Comparison of ENCODE assay signal across 18 cellular contexts in genomic region chr1:115324649-115325420, GRCh38. TPM values are rescaled to one million over a fixed set of nuclear protein-coding genes. Genes with fewer than 3 reads are reported as not detected.
DNase-seq lines count a peak whose midpoint lies in the region; ATAC-seq and TF ChIP-seq lines count a peak whose summit lies in the region.
"Had no signal": no experiment of that assay in that cellular context is flagged by ENCODE, and none has a peak within 500 bp of the region (broad histone marks: within the 10 kb centered on the region; RNA-seq: fewer than 3 reads in every experiment).

No MANE protein-coding gene starts in this region.

- no peak overlapping the region for H3K4me2 ChIP-seq in osteoblast (ENCODE audit: insufficient read depth, low read length)
- H3K4me2 ChIP-seq: BLaER1 treated with 17β-estradiol and CSF1 and Interleukin-3, amounts not matched to agents 10 nM and 100 nM; GM23338 had no signal

- POLR2A ChIA-PET in Caco-2 (lab: Charles Lee) = no interaction called here

- H3K27me3 ChIP-seq in Caco-2 (replicated peaks; ENCODE audit: control insufficient read depth, insufficient read depth, low read length) = no peaks in the 10 kb centered on the region
- no peaks in the 10 kb centered on the region for H3K27me3 ChIP-seq in osteoblast (ENCODE audit: insufficient read depth, low read length)
- H3K27me3 ChIP-seq in esophagus squamous epithelium = no peaks in the 10 kb centered on the region
- H3K27me3 ChIP-seq in ovary = no peaks in the 10 kb centered on the region
- H3K27me3 ChIP-seq: BLaER1 treated with 17β-estradiol and CSF1 and Interleukin-3, amounts not matched to agents 10 nM and 100 nM had no signal

- H3K4me1 ChIP-seq in Caco-2 (no peaks in the 10 kb centered on the region), osteoblast (ENCODE audit: insufficient read depth, low read length) (peaks cover 90% of the 10 kb centered on the region), esophagus squamous epithelium (peaks cover 0 to 2% (median 0%) of the 10 kb centered on the region in 3 donors), ovary (ENCODE audit: insufficient read depth) (peaks cover 24% of the 10 kb centered on the region)
- H3K4me1 ChIP-seq: BLaER1 treated with 17β-estradiol and CSF1 and Interleukin-3, amounts not matched to agents 10 nM and 100 nM had no signal

- no peak for TF ChIP-seq CTCF in Caco-2 (IDR thresholded peaks at IDR 0.05; ENCODE audit: insufficient read depth in 1 of 2, low read depth in 1 of 2, low read length in 1 of 2, severe bottlenecking in 1 of 2, unreplicated experiment in 1 of 2)
- no peak for TF ChIP-seq CTCF in chondrocyte (IDR thresholded peaks at IDR 0.05)
- no peak for TF ChIP-seq CTCF in osteoblast (IDR thresholded peaks at IDR 0.05; ENCODE audit: extremely low read depth, low read depth, low read length)
- no peak for TF ChIP-seq CTCF in esophagus squamous epithelium (IDR thresholded peaks at IDR 0.05)
- no peak for TF ChIP-seq CTCF in ovary (IDR thresholded peaks at IDR 0.05)

- no peaks in the 10 kb centered on the region for H4K20me1 ChIP-seq in osteoblast (ENCODE audit: insufficient read depth, low read length)
- H4K20me1 ChIP-seq: BLaER1 treated with 17β-estradiol and CSF1 and Interleukin-3, amounts not matched to agents 10 nM and 100 nM had no signal

- CTCF ChIA-PET in Caco-2 (lab: Charles Lee) = no interaction called here

- DNase-seq in Caco-2 = no peak
- DNase-seq in M059J (ENCODE audit: low read depth) = peak; percentile 91
- no peak for DNase-seq in chondrocyte (ENCODE audit: low spot score)
- no peak for DNase-seq in osteoblast (ENCODE audit: insufficient read length, low spot score, missing footprints)
- DNase-seq in esophagus squamous epithelium (lab: John Stamatoyannopoulos, UW) = no peak
- no peak for DNase-seq in ovary
- no peak for DNase-seq in T-helper 2 cell treated with Interferon-gamma antibody and Interleukin-4, amounts not matched to agents 5 μg/mL and 100 μg/mL, for 36 hours (ENCODE audit: low spot score)
- DNase-seq: DMS79, HCEC 1CT, NCI-H1092 treated with DMSO at 0.1 percent for 48 hours, NCI-H2081 treated with DMSO at 0.1 percent for 48 hours, NCI-H446 treated with DMSO at 0.1 percent for 48 hours, RPMI8226, SHP77 treated with DMSO at 0.1 percent for 48 hours had no signal

- H3K4me1 Mint-ChIP-seq in Caco-2 (ENCODE audit: low read depth, unreplicated experiment) (no peaks in the 10 kb centered on the region), chondrocyte (ENCODE audit: low read depth) (peaks cover 93% of the 10 kb centered on the region)
- no peaks in the 10 kb centered on the region for H3K4me1 Mint-ChIP-seq in T-helper 2 cell treated with Interferon-gamma antibody and Interleukin-4, amounts not matched to agents 5 μg/mL and 100 μg/mL, for 36 hours (ENCODE audit: low read depth)

- 83 to 86% methylated on average over 8 of the region's 8 CpGs for WGBS in esophagus squamous epithelium, 2 donors
- 90 to 95% (median 94%) methylated on average over 8 of the region's 8 CpGs for WGBS in ovary, 3 donors

- H3K9me3 Mint-ChIP-seq in Caco-2 (ENCODE audit: unreplicated experiment) (no peaks in the 10 kb centered on the region), chondrocyte (ENCODE audit: low read depth) (no peaks in the 10 kb centered on the region)
- no peaks in the 10 kb centered on the region for H3K9me3 Mint-ChIP-seq in T-helper 2 cell treated with Interferon-gamma antibody and Interleukin-4, amounts not matched to agents 5 μg/mL and 100 μg/mL, for 36 hours
- H3K9me3 Mint-ChIP-seq: GM23338 had no signal

- no peak for TF ChIP-seq EP300 in ovary (IDR thresholded peaks at IDR 0.05)

- no peak overlapping the region for H3K4me3 Mint-ChIP-seq in Caco-2 (ENCODE audit: unreplicated experiment)
- H3K4me3 Mint-ChIP-seq in chondrocyte (ENCODE audit: unreplicated experiment) = no peak overlapping the region
- no peak overlapping the region for H3K4me3 Mint-ChIP-seq in T-helper 2 cell treated with Interferon-gamma antibody and Interleukin-4, amounts not matched to agents 5 μg/mL and 100 μg/mL, for 36 hours
- H3K4me3 Mint-ChIP-seq: GM23338 had no signal

- H3K27ac Mint-ChIP-seq in Caco-2 (ENCODE audit: unreplicated experiment) = peak overlapping the region; percentile 26
- H3K27ac Mint-ChIP-seq in chondrocyte (ENCODE audit: unreplicated experiment) = peak overlapping the region; percentile 88
- no peak overlapping the region for H3K27ac Mint-ChIP-seq in T-helper 2 cell treated with Interferon-gamma antibody and Interleukin-4, amounts not matched to agents 5 μg/mL and 100 μg/mL, for 36 hours
- H3K27ac Mint-ChIP-seq: GM23338 had no signal

- BruUV-seq in Caco-2 (replicated peaks; lab: Mats Ljungman, UMichigan) = no TSS peak

- H3K4me3 ChIP-seq in Caco-2 (ENCODE audit: low read depth, low read length) (no peak overlapping the region), osteoblast (ENCODE audit: insufficient read depth, low read length) (no peak overlapping the region), esophagus squamous epithelium (no peak overlapping the region), ovary (no peak overlapping the region)
- H3K4me3 ChIP-seq: BLaER1 treated with 17β-estradiol and CSF1 and Interleukin-3, amounts not matched to agents 10 nM and 100 nM; GM23338 had no signal

- H3K79me2 ChIP-seq in osteoblast (ENCODE audit: insufficient read depth, low read length) = peaks cover 65% of the 10 kb centered on the region

- no peak for TF ChIP-seq POLR2A in esophagus squamous epithelium (IDR thresholded peaks at IDR 0.05)
- no peak for TF ChIP-seq POLR2A in ovary (IDR thresholded peaks at IDR 0.05)

- no peaks in the 10 kb centered on the region for H3K36me3 Mint-ChIP-seq in Caco-2 (ENCODE audit: insufficient read depth, unreplicated experiment)
- peaks cover 6% of the 10 kb centered on the region for H3K36me3 Mint-ChIP-seq in chondrocyte (ENCODE audit: low read depth)
- H3K36me3 Mint-ChIP-seq in T-helper 2 cell treated with Interferon-gamma antibody and Interleukin-4, amounts not matched to agents 5 μg/mL and 100 μg/mL, for 36 hours (ENCODE audit: low read depth) = no peaks in the 10 kb centered on the region

- no peak for ATAC-seq in GM18498 (IDR thresholded peaks at IDR 0.05; ENCODE audit: unreplicated experiment)
- ATAC-seq: GM23338 had no signal

- intact Hi-C loops in Caco-2 (cut with micrococcal nuclease; ENCODE audit: unreplicated experiment) = no loop called here
- intact Hi-C loops in esophagus squamous epithelium (cut with DNase I) = no loop called here
- intact Hi-C loops in ovary (cut with DNase I) = no loop called here

- no peaks in the 10 kb centered on the region for H3K36me3 ChIP-seq in Caco-2 (ENCODE audit: control insufficient read depth, insufficient read depth, low read length)
- H3K36me3 ChIP-seq in osteoblast (ENCODE audit: insufficient read depth, low read length) = peaks cover under 1% of the 10 kb centered on the region
- no peaks in the 10 kb centered on the region for H3K36me3 ChIP-seq in esophagus squamous epithelium
- H3K36me3 ChIP-seq in ovary = no peaks in the 10 kb centered on the region
- H3K36me3 ChIP-seq: BLaER1 treated with 17β-estradiol and CSF1 and Interleukin-3, amounts not matched to agents 10 nM and 100 nM had no signal

- H3K27me3 Mint-ChIP-seq in Caco-2 (ENCODE audit: insufficient read depth, unreplicated experiment) (peaks cover 3% of the 10 kb centered on the region), chondrocyte (ENCODE audit: low read depth) (no peaks in the 10 kb centered on the region)
- peaks cover 4% of the 10 kb centered on the region for H3K27me3 Mint-ChIP-seq in T-helper 2 cell treated with Interferon-gamma antibody and Interleukin-4, amounts not matched to agents 5 μg/mL and 100 μg/mL, for 36 hours (ENCODE audit: low read depth)

- no peaks in the 10 kb centered on the region for H3K9me3 ChIP-seq in Caco-2
- no peaks in the 10 kb centered on the region for H3K9me3 ChIP-seq in osteoblast (ENCODE audit: low read depth, low read length)
- H3K9me3 ChIP-seq in esophagus squamous epithelium = no peaks in the 10 kb centered on the region
- H3K9me3 ChIP-seq in ovary = no peaks in the 10 kb centered on the region
- H3K9me3 ChIP-seq: BLaER1 treated with 17β-estradiol and CSF1 and Interleukin-3, amounts not matched to agents 10 nM and 100 nM had no signal

- peak overlapping the region; percentile 95 for H3K27ac ChIP-seq in osteoblast (ENCODE audit: low read depth, low read length)
- H3K27ac ChIP-seq in esophagus squamous epithelium = no peak overlapping the region
- no peak overlapping the region for H3K27ac ChIP-seq in ovary
- H3K27ac ChIP-seq: BLaER1 treated with 17β-estradiol and CSF1 and Interleukin-3, amounts not matched to agents 10 nM and 100 nM had no signal

- H2AFZ ChIP-seq in osteoblast (ENCODE audit: low read length) = no peak overlapping the region
- H2AFZ ChIP-seq: GM23338 had no signal

RNA-seq across cellular contexts. Expression of gene NGF, which starts 13.2 kb away (rescaled TPM):
- total RNA-seq in Caco-2 (2022) (not detected in 2 replicates), chondrocyte (33.9 to 41.7 TPM (median 41.4 TPM) in 3 replicates), osteoblast (3.8 and 6.2 TPM in 2 replicates), esophagus squamous epithelium (1 to 10 TPM in 1 of 4 donors, not detected in 3; 1.9 TPM), ovary (10 to 100 TPM in 6 of 7 donors, 1 to 10 TPM in 1; 3.0 to 43.4 (median 14.1) TPM)
- total RNA-seq in M059J (2014; rRNA removed; shearing (Covaris generic)) = 7.6 and 9.7 TPM in 2 replicates
- 10 to 100 TPM in 1 of 2 donors, 1 to 10 TPM in 1; 9.3 to 42.1 TPM for polyA plus RNA-seq in ovary
- total RNA-seq: LHCN-M2 had no signal
